Comparison of ENCODE assay signal across 8 cellular contexts in genomic region chr7:94509264-94509878, GRCh38. TPM values are rescaled to one million over a fixed set of nuclear protein-coding genes. Genes with fewer than 3 reads are reported as not detected.
DNase-seq lines count a peak whose midpoint lies in the region; ATAC-seq, FAIRE-seq and TF ChIP-seq lines count a peak whose summit lies in the region.

Gene CASD1, plus strand, starts transcription at chr7:94509809. Its CDS starts 276 bp downstream, at chr7:94510085.

- H3K36me3 ChIP-seq in heart left ventricle (no peaks in the 10 kb centered on the region), upper lobe of right lung (no peaks in the 10 kb centered on the region)

- H3K9me3 Mint-ChIP-seq in activated naive CD4-positive, alpha-beta T cell treated with anti-CD3 and anti-CD28 coated beads, Interleukin-2, amount 50 U/mL, for 24 hours: no peaks in the 10 kb centered on the region

- H3K4me3 ChIP-seq in heart left ventricle: peak within 1 kb of the TSS; percentile 78 to 98 (median 90)
- H3K4me3 ChIP-seq in upper lobe of right lung: peak within 1 kb of the TSS; percentile 88

- peak within 1 kb of the TSS; percentile 89 to 98 (median 93) for H3K27ac ChIP-seq in heart left ventricle
- H3K27ac ChIP-seq in upper lobe of right lung: peak within 1 kb of the TSS; percentile 95

- no peaks in the 10 kb centered on the region for H3K27me3 Mint-ChIP-seq in activated naive CD4-positive, alpha-beta T cell treated with anti-CD3 and anti-CD28 coated beads, Interleukin-2, amount 50 U/mL, for 24 hours

- intact Hi-C loops in heart left ventricle (cut with DNase I): loop anchor here in 2 of 10 donors (5.0 kb wide), 2 partner anchors 57 to 148 kb away; partner anchors contain the start of gene SGCE (in 1 of the 2)
- intact Hi-C loops in posterior vena cava (cut with DNase I): no loop called here
- intact Hi-C loops in upper lobe of right lung (cut with DNase I): no loop called here

- H3K4me1 ChIP-seq in heart left ventricle (peaks cover 0 to 45% (median 22%) of the 10 kb centered on the region in 12 donors), upper lobe of right lung (peaks cover 24% of the 10 kb centered on the region)

- H3K4me1 Mint-ChIP-seq in activated naive CD4-positive, alpha-beta T cell treated with anti-CD3 and anti-CD28 coated beads, Interleukin-2, amount 50 U/mL, for 24 hours: peaks cover 44% of the 10 kb centered on the region

- H3K36me3 Mint-ChIP-seq in activated naive CD4-positive, alpha-beta T cell treated with anti-CD3 and anti-CD28 coated beads, Interleukin-2, amount 50 U/mL, for 24 hours: peaks cover 1% of the 10 kb centered on the region

- ATAC-seq in GM19468 (IDR thresholded peaks at IDR 0.05; ENCODE audit: extremely low read depth, unreplicated experiment): peak; percentile 45
- peak; percentile 56 to 87 (median 81) for ATAC-seq in heart left ventricle
- peak; percentile 82 for ATAC-seq in upper lobe of right lung

- no peak for TF ChIP-seq CTCF in D721Med (IDR thresholded peaks at IDR 0.05; ENCODE audit: insufficient read depth, missing control alignments)
- no peak for TF ChIP-seq CTCF in heart left ventricle (IDR thresholded peaks at IDR 0.05)
- TF ChIP-seq CTCF in upper lobe of right lung (IDR thresholded peaks at IDR 0.05): no peak

- 5 to 21% (median 6%) methylated on average over 12 to 38 of the region's 38 CpGs for WGBS in heart left ventricle, 4 donors

- DNase-seq in D721Med (ENCODE audit: insufficient read length, low spot score): peak; percentile 30
- DNase-seq in HPDE6-E6E7 (ENCODE audit: extremely low spot score): peak; percentile 4
- DNase-seq in SK-MEL-5 (ENCODE audit: low read depth, low spot score): peak; percentile 54
- peak; percentile 67 to 82 (median 73) for DNase-seq in heart left ventricle
- peak; percentile 88 for DNase-seq in posterior vena cava (ENCODE audit: low spot score)
- peak; percentile 86 for DNase-seq in upper lobe of right lung

- H3K4me3 Mint-ChIP-seq in activated naive CD4-positive, alpha-beta T cell treated with anti-CD3 and anti-CD28 coated beads, Interleukin-2, amount 50 U/mL, for 24 hours: peak within 1 kb of the TSS; percentile 87

- in situ Hi-C loops in SK-MEL-5 (cut with HindIII; ENCODE audit: low pct_unique_long_range_greater_than_20kb, low sequenced_read_pairs): no loop called here

- H3K27me3 ChIP-seq in heart left ventricle (no peaks in the 10 kb centered on the region), upper lobe of right lung (no peaks in the 10 kb centered on the region)

- H3K27ac Mint-ChIP-seq in activated naive CD4-positive, alpha-beta T cell treated with anti-CD3 and anti-CD28 coated beads, Interleukin-2, amount 50 U/mL, for 24 hours: peak within 1 kb of the TSS; percentile 96

- FAIRE-seq in D721Med (lab: Jason Lieb, UNC): no peak

- no peaks in the 10 kb centered on the region for H3K9me3 ChIP-seq in heart left ventricle
- H3K9me3 ChIP-seq in upper lobe of right lung: no peaks in the 10 kb centered on the region

- TF ChIP-seq POLR2A in heart left ventricle (IDR thresholded peaks at IDR 0.05): no peak

RNA-seq across cellular contexts. Expression of gene CASD1, which starts in this region (rescaled TPM):
- total RNA-seq in SK-MEL-5 (2014; rRNA removed; shearing (Covaris generic)): 19.9 and 20.4 TPM in 2 replicates
- 8.9 and 13.2 TPM in 2 replicates for polyA plus RNA-seq in SK-MEL-5 (2015; cell fraction: cytosol; rRNA removed)
- 41.6 and 68.5 TPM in 2 replicates for polyA plus RNA-seq in SK-MEL-5 (2015; cell fraction: nucleus; rRNA removed)
- total RNA-seq in heart left ventricle (10 to 100 TPM; 14.3 to 24.3 (median 17.2) TPM), posterior vena cava (10 to 100 TPM; 17.5 to 20.0 TPM), upper lobe of right lung (31.0 TPM)
- polyA plus RNA-seq in heart left ventricle: 10 to 100 TPM in 1 of 2 donors, 1 to 10 TPM in 1; 9.5 to 12.1 TPM

Comparison
In these comparisons a context has a peak if more than half of its experiments do, and no peak if none do; other contexts are left out.
1. Peak in every context shown above with its lines: DNase-seq, ATAC-seq, H3K4me3 ChIP-seq and H3K27ac ChIP-seq.
2. DNase-seq: peak in every context shown above with its lines; median percentile 88 in posterior vena cava; 86 in upper lobe of right lung; 73 in heart left ventricle; 54 in SK-MEL-5; 30 in D721Med; 4 in HPDE6-E6E7.